ENCODE assay signal across 8 cellular contexts in genomic region chr20:17856024-17856564, GRCh38.
DNase-seq lines count a peak whose midpoint lies in the region; ATAC-seq and TF ChIP-seq lines count a peak whose summit lies in the region.

No MANE protein-coding gene starts in this region.

- H3K36me3 Mint-ChIP-seq in CD8-positive, alpha-beta memory T cell: no peaks in the 10 kb centered on the region

- 38 to 45% (median 41%) methylated on average over 3 of the region's 3 CpGs for WGBS in psoas muscle, 3 donors

- no peaks in the 10 kb centered on the region for H3K79me2 ChIP-seq in KMS-11 (ENCODE audit: insufficient read depth, low read depth)

- H3K4me2 ChIP-seq in KMS-11: peak overlapping the region; percentile 57

- H3K4me3 ChIP-seq in KMS-11 (IDR thresholded peaks at IDR 0.05; ENCODE audit: insufficient read depth, low read depth, low read length): no peak overlapping the region
- H3K4me3 ChIP-seq in CD8-positive, alpha-beta memory T cell (ENCODE audit: low read length): no peak overlapping the region
- no peak overlapping the region for H3K4me3 ChIP-seq in psoas muscle

- H3K4me1 Mint-ChIP-seq in CD8-positive, alpha-beta memory T cell: peaks cover 31 to 36% (median 34%) of the 10 kb centered on the region in 3 donors

- H3K4me3 Mint-ChIP-seq in CD8-positive, alpha-beta memory T cell: peak overlapping the region in 1 of 7 donors; percentile 15

- ATAC-seq in GM18505 (IDR thresholded peaks at IDR 0.05; ENCODE audit: unreplicated experiment): peak; percentile 77
- peak; percentile 90 for ATAC-seq in GM21723 (IDR thresholded peaks at IDR 0.05; ENCODE audit: unreplicated experiment)
- no peak for ATAC-seq in psoas muscle

- H3K27ac ChIP-seq in KMS-11: peak overlapping the region; percentile 50
- no peak overlapping the region for H3K27ac ChIP-seq in CD8-positive, alpha-beta memory T cell (ENCODE audit: low read depth, low read length)
- H3K27ac ChIP-seq in psoas muscle: no peak overlapping the region

- no peak overlapping the region; the same call in 1 of the 2 replicates for H3K9ac ChIP-seq in KMS-11

- DNase-seq in germinal center (ENCODE audit: low spot score) (peak; percentile 84), psoas muscle (no peak), superior temporal gyrus (ENCODE audit: extremely low spot score) (no peak)
- DNase-seq in stimulated activated CD8-positive, alpha-beta memory T cell treated with anti-CD3 and anti-CD28 coated beads, Interleukin-4, amount 100 ng/mL, for 48 hours: no peak
- no peak for DNase-seq in CD8-positive, alpha-beta memory T cell

- TF ChIP-seq CTCF in KMS-11 (conservative IDR thresholded peaks at IDR 0.05; ENCODE audit: low read depth, low read length): no peak
- TF ChIP-seq CTCF in psoas muscle (IDR thresholded peaks at IDR 0.05): no peak

- H3K36me3 ChIP-seq in KMS-11 (ENCODE audit: insufficient read depth) (no peaks in the 10 kb centered on the region), psoas muscle (ENCODE audit: insufficient read depth in 1 of 2, low read depth in 1 of 2) (no peaks in the 10 kb centered on the region)
- H3K36me3 ChIP-seq in CD8-positive, alpha-beta memory T cell (ENCODE audit: insufficient read depth, low read length): no peaks in the 10 kb centered on the region

- CTCF ChIA-PET in CD8-positive, alpha-beta memory T cell (lab: Charles Lee): no interaction called here

- H3K4me1 ChIP-seq in KMS-11 (ENCODE audit: low read depth, poor library complexity, severe bottlenecking) (peaks cover 45% of the 10 kb centered on the region), psoas muscle (peaks cover 11% of the 10 kb centered on the region)
- peaks cover 14% of the 10 kb centered on the region for H3K4me1 ChIP-seq in CD8-positive, alpha-beta memory T cell (ENCODE audit: insufficient read depth, low read length)

- peaks cover 2 to 7% of the 10 kb centered on the region in 2 donors for H3K27me3 Mint-ChIP-seq in CD8-positive, alpha-beta memory T cell

- H4K20me1 ChIP-seq in KMS-11 (ENCODE audit: insufficient read depth): no peaks in the 10 kb centered on the region

- H3K27me3 ChIP-seq in KMS-11 (ENCODE audit: insufficient read depth, low read depth) (no peaks in the 10 kb centered on the region), psoas muscle (ENCODE audit: insufficient read depth in 3 of 3, low read length in 2 of 3) (no peaks in the 10 kb centered on the region)
- peaks cover 3% of the 10 kb centered on the region for H3K27me3 ChIP-seq in CD8-positive, alpha-beta memory T cell (ENCODE audit: insufficient read depth, low read length, poor library complexity, severe bottlenecking)

- peak overlapping the region in 4 of 8 donors; percentile 5 to 62 (median 48) for H3K27ac Mint-ChIP-seq in CD8-positive, alpha-beta memory T cell

- H2AFZ ChIP-seq in KMS-11 (ENCODE audit: low read depth): no peak overlapping the region

- H3K9me3 ChIP-seq in CD8-positive, alpha-beta memory T cell (ENCODE audit: low read length): no peaks in the 10 kb centered on the region
- no peaks in the 10 kb centered on the region for H3K9me3 ChIP-seq in psoas muscle

- peak; percentile 22 for TF ChIP-seq POLR2A in GM18505 (IDR thresholded peaks at IDR 0.05; ENCODE audit: borderline replicate concordance, extremely low read depth, insufficient read depth, insufficient read length)

- intact Hi-C loops in psoas muscle (cut with DNase I): no loop called here

- POLR2A ChIA-PET in CD8-positive, alpha-beta memory T cell (lab: Charles Lee): no interaction called here

- no peaks in the 10 kb centered on the region for H3K9me3 Mint-ChIP-seq in CD8-positive, alpha-beta memory T cell

Comparison
In these comparisons a context has a peak if more than half of its experiments do, and no peak if none do; other contexts are left out.
1. ATAC-seq: peak in GM18505 (single experiment) and GM21723 (single experiment); none in psoas muscle (0 of 4).